In the genomic region with DNA sequence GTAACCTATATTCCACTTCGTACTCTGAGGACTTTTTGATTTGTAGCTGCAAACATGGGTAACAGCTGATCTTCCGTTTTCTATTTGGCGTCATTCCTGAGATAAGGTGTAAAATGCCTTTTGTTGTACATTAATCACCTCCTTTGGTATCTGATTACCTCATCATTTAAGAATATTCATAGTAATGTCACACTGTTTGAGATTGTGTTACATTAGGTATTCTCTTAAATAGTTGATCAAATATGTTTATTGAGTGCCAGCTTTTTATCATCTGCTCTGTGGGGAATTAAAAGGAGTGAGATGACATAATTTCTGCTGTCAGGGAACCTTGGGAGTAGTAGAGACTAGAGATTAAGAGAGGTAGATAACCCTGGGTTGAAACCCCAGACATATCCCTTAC, we compare ENCODE assay signal across 21 cellular contexts. TPM values are rescaled to one million over a fixed set of nuclear protein-coding genes. Genes with fewer than 3 reads are reported as not detected.
A peak's percentile ranks its signal among the peaks of the same experiment; 100 is the strongest.
DNase-seq lines count a peak whose midpoint lies in the region; ATAC-seq and TF ChIP-seq lines count a peak whose summit lies in the region.
"Had no signal": no experiment of that assay in that cellular context is flagged by ENCODE, and none has a peak within 500 bp of the region (broad histone marks: within the 10 kb centered on the region; RNA-seq: fewer than 3 reads in every experiment).

No MANE protein-coding gene starts in this region.

- H3K36me3 ChIP-seq in PC-3 (ENCODE audit: low read depth, low read length) (no peaks in the 10 kb centered on the region), uterus (no peaks in the 10 kb centered on the region)
- H3K36me3 ChIP-seq: HAP-1, MG63 had no signal

- H3K9me3 ChIP-seq in PC-3 (ENCODE audit: low read length): no peaks in the 10 kb centered on the region
- H3K9me3 ChIP-seq in uterus: no peaks in the 10 kb centered on the region
- H3K9me3 ChIP-seq: HAP-1, MG63 had no signal

- ATAC-seq in natural killer cell treated with Interleukin-12 subunit alpha and Interleukin-12 subunit beta and Interleukin-15 and Interleukin-18, amount 100 ng/mL, for 72 hours: no peak
- no peak for ATAC-seq in GM18505 (IDR thresholded peaks at IDR 0.05; ENCODE audit: unreplicated experiment)
- no peak for ATAC-seq in PC-3

- intact Hi-C loops in PC-3 (cut with micrococcal nuclease): no loop called here
- intact Hi-C loops in uterus (cut with DNase I; ENCODE audit: low total_unique reads): no loop called here

- no peaks in the 10 kb centered on the region for H3K9me3 Mint-ChIP-seq in natural killer cell treated with Interleukin-12 subunit alpha and Interleukin-12 subunit beta and Interleukin-15 and Interleukin-18, amount 100 ng/mL, for 72 hours

- H4K20me1 ChIP-seq in PC-3 (ENCODE audit: low read length): no peaks in the 10 kb centered on the region

- H3K27me3 Mint-ChIP-seq in natural killer cell treated with Interleukin-12 subunit alpha and Interleukin-12 subunit beta and Interleukin-15 and Interleukin-18, amount 100 ng/mL, for 72 hours: no peaks in the 10 kb centered on the region

- POLR2A ChIA-PET in PC-3 (lab: Charles Lee; ENCODE audit: unreplicated experiment): no interaction called here

- no peak for TF ChIP-seq POLR2A in GM18505 (IDR thresholded peaks at IDR 0.05; ENCODE audit: borderline replicate concordance, extremely low read depth, insufficient read depth, insufficient read length)
- TF ChIP-seq POLR2A in uterus (IDR thresholded peaks at IDR 0.05): no peak

- H3K27me3 ChIP-seq in PC-3 (ENCODE audit: low read length): peaks cover 77% of the 10 kb centered on the region
- no peaks in the 10 kb centered on the region for H3K27me3 ChIP-seq in uterus

- TF ChIP-seq CTCF in PC-3 (conservative IDR thresholded peaks at IDR 0.05; ENCODE audit: low read depth, low read length): no peak
- TF ChIP-seq CTCF in uterus (IDR thresholded peaks at IDR 0.05): no peak

- no peak overlapping the region for H2AFZ ChIP-seq in PC-3 (ENCODE audit: low read length)
- H2AFZ ChIP-seq: GM23248 had no signal

- no peaks in the 10 kb centered on the region for H3K79me2 ChIP-seq in PC-3 (ENCODE audit: low read length)

- BruUV-seq in PC-3 (replicated peaks; lab: Mats Ljungman, UMichigan): no TSS peak

- H3K4me1 ChIP-seq in PC-3 (ENCODE audit: insufficient read depth, low read length): 0 out of 2 replicates have a peak, but pooled peaks cover 3% of the 10 kb centered on the region
- H3K4me1 ChIP-seq in uterus: no peaks in the 10 kb centered on the region
- H3K4me1 ChIP-seq: HAP-1 had no signal

- no peak overlapping the region for H3K9ac ChIP-seq in PC-3 (ENCODE audit: low read length)
- H3K9ac ChIP-seq: GM23248 had no signal

- H3K4me2 ChIP-seq in PC-3 (ENCODE audit: low read length): no peak overlapping the region

- H3K9me2 ChIP-seq in PC-3 (replicated peaks; ENCODE audit: low read length): no peaks in the 10 kb centered on the region

- peaks cover 23 to 38% of the 10 kb centered on the region in 2 donors for H3K4me1 Mint-ChIP-seq in natural killer cell treated with Interleukin-12 subunit alpha and Interleukin-12 subunit beta and Interleukin-15 and Interleukin-18, amount 100 ng/mL, for 72 hours (ENCODE audit: low read depth in 2 of 2)

- peak; percentile 12 for DNase-seq in NCI-H2171 treated with DMSO at 0.1 percent for 48 hours (lab: John Stamatoyannopoulos, UW)
- no peak for DNase-seq in NCI-H2171 (lab: John Stamatoyannopoulos, UW)
- peak; percentile 55 for DNase-seq in NCI-H69 (lab: John Stamatoyannopoulos, UW)
- DNase-seq in glomerular visceral epithelial cell (ENCODE audit: extremely low spot score): peak; percentile 40
- no peak for DNase-seq in natural killer cell treated with Interleukin-12 subunit alpha and Interleukin-12 subunit beta and Interleukin-15 and Interleukin-18, amount 100 ng/mL, for 72 hours (ENCODE audit: low spot score)
- no peak for DNase-seq in PC-3
- no peak for DNase-seq in uterus
- DNase-seq: 8988T, GDM1, GM23248, Kasumi-1, MG63, NCI-H1048, NCI-H1436 treated with DMSO at 0.1 percent for 48 hours, NCI-H2081 treated with DMSO at 0.1 percent for 48 hours, NCI-H510A treated with DMSO at 0.1 percent for 48 hours, SIG-M5 had no signal

- CTCF ChIA-PET in PC-3 (lab: Charles Lee): no interaction called here

- H3F3A ChIP-seq in PC-3 (ENCODE audit: low read length, unreplicated experiment): no peaks in the 10 kb centered on the region

- H3K36me3 Mint-ChIP-seq in natural killer cell treated with Interleukin-12 subunit alpha and Interleukin-12 subunit beta and Interleukin-15 and Interleukin-18, amount 100 ng/mL, for 72 hours: no peaks in the 10 kb centered on the region

- H3K27ac ChIP-seq in PC-3 (ENCODE audit: low read length): no peak overlapping the region
- peak overlapping the region in 1 of 2 donors; percentile 8 for H3K27ac ChIP-seq in uterus
- H3K27ac ChIP-seq: GM23248 had no signal

- H3K4me3 Mint-ChIP-seq in natural killer cell treated with Interleukin-12 subunit alpha and Interleukin-12 subunit beta and Interleukin-15 and Interleukin-18, amount 100 ng/mL, for 72 hours: peak overlapping the region; percentile 13
- H3K4me3 Mint-ChIP-seq: CD14-positive monocyte had no signal

- H3K4me3 ChIP-seq in PC-3 (ENCODE audit: low read length): no peak overlapping the region
- no peak overlapping the region for H3K4me3 ChIP-seq in uterus
- H3K4me3 ChIP-seq: GM23248, HAP-1, MG63 had no signal

- peak overlapping the region; percentile 33 to 86 for H3K27ac Mint-ChIP-seq in natural killer cell treated with Interleukin-12 subunit alpha and Interleukin-12 subunit beta and Interleukin-15 and Interleukin-18, amount 100 ng/mL, for 72 hours
- H3K27ac Mint-ChIP-seq: CD14-positive monocyte had no signal

RNA-seq across cellular contexts. Expression of a gene that starts 5.9 kb away (rescaled TPM):
- 10 to 100 TPM; 54.2 to 65.7 TPM for total RNA-seq in natural killer cell treated with Interleukin-12 subunit alpha and Interleukin-12 subunit beta and Interleukin-15 and Interleukin-18, amount 100 ng/mL, for 72 hours
- total RNA-seq in PC-3 (2014; rRNA removed) (not detected in 2 replicates), uterus (100 to 1,000 TPM in 3 of 4 donors, 10 to 100 TPM in 1; 54.4 to 210 (median 171) TPM)
- total RNA-seq: OCI-LY7 had no signal

Comparison
In these comparisons a context has a peak if more than half of its experiments do, and no peak if none do; other contexts are left out.
1. DNase-seq: peak in NCI-H2171 treated with DMSO at 0.1 percent for 48 hours (single experiment), NCI-H69 (single experiment) and glomerular visceral epithelial cell (single experiment); none in NCI-H2171 (single experiment), natural killer cell treated with Interleukin-12 subunit alpha and Interleukin-12 subunit beta and Interleukin-15 and Interleukin-18, amount 100 ng/mL, for 72 hours (single experiment), PC-3 (single experiment) and uterus (0 of 2).
2. RNA of a gene that starts 5.9 kb away (total RNA-seq): 54.4 to 210 TPM in uterus and 54.2 to 65.7 TPM in natural killer cell treated with Interleukin-12 subunit alpha and Interleukin-12 subunit beta and Interleukin-15 and Interleukin-18, amount 100 ng/mL, for 72 hours; not detected in PC-3; every median in the first group is over 10 times any median in the second.